8 cellular contexts compared by ENCODE assay signal in genomic region chr1:145885738-145886287, GRCh38. TPM values are rescaled to one million over a fixed set of nuclear protein-coding genes. Genes with fewer than 3 reads are reported as not detected.
A peak's percentile ranks its signal among the peaks of the same experiment; 100 is the strongest.
DNase-seq lines count a peak whose midpoint lies in the region; ATAC-seq and TF ChIP-seq lines count a peak whose summit lies in the region.

Gene ANKRD35 (minus strand): TSS chr1:145885866. CDS start chr1:145885758, 108 bp downstream.

- TF ChIP-seq POLR2A in adrenal gland (IDR thresholded peaks at IDR 0.05) = no peak

- H3K27me3 Mint-ChIP-seq in progenitor cell of endocrine pancreas = peaks cover 38% of the 10 kb centered on the region
- H3K27me3 Mint-ChIP-seq in type B pancreatic cell = peaks cover 38% of the 10 kb centered on the region

- H3K4me3 Mint-ChIP-seq in progenitor cell of endocrine pancreas (ENCODE audit: low read depth) (peak within 1 kb of the TSS; percentile 76), type B pancreatic cell (peak within 1 kb of the TSS; percentile 86)

- H3K9me3 Mint-ChIP-seq in progenitor cell of endocrine pancreas (ENCODE audit: low read depth) (no peaks in the 10 kb centered on the region), type B pancreatic cell (no peaks in the 10 kb centered on the region)

- H3K4me1 ChIP-seq in adrenal gland (replicated peaks in 1 of 2) = peaks cover 3 to 10% of the 10 kb centered on the region in 2 donors

- in situ Hi-C loops in GM13976 (cut with MboI; ENCODE audit: low sequenced_read_pairs, unreplicated experiment) = no loop called here

- DNase-seq in GM13976 (ENCODE audit: low spot score) = peak; percentile 97
- DNase-seq in NCI-H1105 treated with DMSO at 0.1 percent for 48 hours (lab: John Stamatoyannopoulos, UW) = peak; percentile 52
- peak; percentile 73 to 85 (median 83) for DNase-seq in T-helper 1 cell
- DNase-seq in adrenal gland = peak; percentile 71 to 91 (median 82)
- DNase-seq in left ventricle myocardium superior = peak; percentile 92
- DNase-seq in progenitor cell of endocrine pancreas (ENCODE audit: low spot score, unreplicated experiment) = peak; percentile 48
- peak; percentile 80 for DNase-seq in type B pancreatic cell (ENCODE audit: extremely low spot score, unreplicated experiment)

- no peaks in the 10 kb centered on the region for H3K27me3 ChIP-seq in adrenal gland

- no peak within 1 kb of the TSS for H3K27ac ChIP-seq in adrenal gland

- ATAC-seq in HG02763 (IDR thresholded peaks at IDR 0.05; ENCODE audit: unreplicated experiment) = peak; percentile 93
- peak; percentile 96 for ATAC-seq in left ventricle myocardium superior

- H3K36me3 Mint-ChIP-seq in progenitor cell of endocrine pancreas (ENCODE audit: insufficient read depth) (no peaks in the 10 kb centered on the region), type B pancreatic cell (no peaks in the 10 kb centered on the region)

- intact Hi-C loops in adrenal gland (cut with DNase I) (no loop called here), left ventricle myocardium superior (cut with micrococcal nuclease) (no loop called here)

- no peaks in the 10 kb centered on the region for H3K9me3 ChIP-seq in adrenal gland (replicated peaks in 1 of 3)

- no peak for TF ChIP-seq CTCF in GM13976 (IDR thresholded peaks at IDR 0.05; ENCODE audit: borderline replicate concordance, control extremely low read depth, extremely low read depth, insufficient read depth, missing control alignments)
- TF ChIP-seq CTCF in adrenal gland (IDR thresholded peaks at IDR 0.05) = no peak
- TF ChIP-seq CTCF in progenitor cell of endocrine pancreas (IDR thresholded peaks at IDR 0.05; ENCODE audit: unreplicated experiment) = no peak
- no peak for TF ChIP-seq CTCF in type B pancreatic cell (conservative IDR thresholded peaks at IDR 0.05)

- 0 to 4% (median 2%) methylated on average over 14 to 36 of the region's 36 CpGs for WGBS in adrenal gland, 4 donors

- no peak within 1 kb of the TSS for H3K27ac Mint-ChIP-seq in progenitor cell of endocrine pancreas
- H3K27ac Mint-ChIP-seq in type B pancreatic cell = no peak within 1 kb of the TSS

- H3K36me3 ChIP-seq in adrenal gland (replicated peaks in 1 of 2) = no peaks in the 10 kb centered on the region

- H3K4me3 ChIP-seq in adrenal gland = peak within 1 kb of the TSS in 2 of 4 donors; percentile 53 to 63

- H3K4me1 Mint-ChIP-seq in progenitor cell of endocrine pancreas (ENCODE audit: low read depth) = peaks cover 17% of the 10 kb centered on the region
- H3K4me1 Mint-ChIP-seq in type B pancreatic cell (ENCODE audit: unreplicated experiment) = peaks cover 5% of the 10 kb centered on the region

RNA-seq across cellular contexts. Expression of gene ANKRD35, which starts in this region (rescaled TPM):
- total RNA-seq in adrenal gland = 1 to 10 TPM in 3 of 8 donors, under 1 TPM in 4, not detected in 1; 0.37 to 1.3 (median 0.76) TPM
- polyA plus RNA-seq in adrenal gland = 1 to 10 TPM in 2 of 3 donors, under 1 TPM in 1; 0.55 to 2.0 (median 1.2) TPM
- total RNA-seq in left ventricle myocardium superior = 1.1 TPM
- 0.31 TPM in 2 replicates for total RNA-seq in progenitor cell of endocrine pancreas
- total RNA-seq in type B pancreatic cell (ENCODE audit: low replicate concordance) = 0.12 and 0.56 TPM in 2 replicates

Comparison
In these comparisons a context has a peak if more than half of its experiments do, and no peak if none do; other contexts are left out.
1. Peak in DNase-seq in progenitor cell of endocrine pancreas; RNA of the gene not detected or under 1 TPM.
2. Peak in DNase-seq in type B pancreatic cell; RNA of the gene not detected or under 1 TPM.